In the genomic region with DNA sequence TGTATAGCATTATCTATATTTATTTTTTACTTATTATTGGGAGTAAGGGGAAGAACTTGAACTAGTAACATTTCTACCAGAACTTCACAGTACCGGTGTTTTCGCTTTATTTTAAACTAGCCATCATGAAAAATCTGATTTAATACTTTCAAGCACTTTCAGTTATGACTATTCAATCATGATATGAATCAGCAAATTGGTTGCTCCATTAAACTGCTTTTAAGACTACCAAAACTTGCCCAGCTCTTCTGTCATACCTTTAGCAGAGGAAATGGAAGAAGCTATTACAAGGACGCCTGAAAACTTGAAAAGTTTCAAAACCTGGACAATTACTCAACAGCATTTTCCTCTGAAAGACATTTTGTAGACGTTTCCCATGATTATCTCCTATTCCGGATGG, we compare ENCODE assay signal across 8 cellular contexts. TPM values are rescaled to one million over a fixed set of nuclear protein-coding genes. Genes with fewer than 3 reads are reported as not detected.
DNase-seq lines count a peak whose midpoint lies in the region; ATAC-seq and TF ChIP-seq lines count a peak whose summit lies in the region.

No MANE protein-coding gene starts in this region.

- no peak overlapping the region for H2AFZ ChIP-seq in Loucy (ENCODE audit: low read length)

- POLR2A ChIA-PET in CD8-positive, alpha-beta T cell (lab: Charles Lee), result no interaction called here

- H3K4me1 ChIP-seq in CD8-positive, alpha-beta T cell (ENCODE audit: insufficient read depth, low read length), result peaks cover 7% of the 10 kb centered on the region
- H3K4me1 ChIP-seq in Loucy (ENCODE audit: insufficient read depth, low read length, poor library complexity, severe bottlenecking), result peaks cover 41% of the 10 kb centered on the region
- H3K4me1 ChIP-seq in aorta (ENCODE audit: control insufficient read depth in 1 of 2, insufficient read depth in 2 of 2, low read length in 2 of 2), result no peaks in the 10 kb centered on the region

- H3K4me3 Mint-ChIP-seq in CD8-positive, alpha-beta T cell, result peak overlapping the region; percentile 82
- peak overlapping the region; percentile 71 for H3K4me3 Mint-ChIP-seq in dendritic cell treated with granulocyte-macrophage colony-stimulating factor and Interleukin-4, amounts not matched to agents 40 ng/mL and 50 ng/mL, for 4 days
- H3K4me3 Mint-ChIP-seq in osteocyte (ENCODE audit: unreplicated experiment), result peak overlapping the region; percentile 73

- no peaks in the 10 kb centered on the region for H3K27me3 ChIP-seq in CD8-positive, alpha-beta T cell (ENCODE audit: insufficient read depth, low read length)
- no peaks in the 10 kb centered on the region for H3K27me3 ChIP-seq in Loucy (ENCODE audit: insufficient read depth, low read length, poor library complexity, severe bottlenecking)
- no peaks in the 10 kb centered on the region for H3K27me3 ChIP-seq in aorta (ENCODE audit: control insufficient read depth in 1 of 2, insufficient read depth in 2 of 2, low read length in 1 of 2)

- H3K9me3 ChIP-seq in CD8-positive, alpha-beta T cell (ENCODE audit: low read length), result no peaks in the 10 kb centered on the region
- H3K9me3 ChIP-seq in Loucy (ENCODE audit: insufficient read depth, low read depth, low read length) (no peaks in the 10 kb centered on the region), aorta (ENCODE audit: control insufficient read depth, low read length) (no peaks in the 10 kb centered on the region)

- H3K27me3 Mint-ChIP-seq in CD8-positive, alpha-beta T cell (ENCODE audit: low read depth), result no peaks in the 10 kb centered on the region
- H3K27me3 Mint-ChIP-seq in dendritic cell treated with granulocyte-macrophage colony-stimulating factor and Interleukin-4, amounts not matched to agents 40 ng/mL and 50 ng/mL, for 4 days, result no peaks in the 10 kb centered on the region
- H3K27me3 Mint-ChIP-seq in osteocyte (ENCODE audit: unreplicated experiment), result no peaks in the 10 kb centered on the region

- H3K4me1 Mint-ChIP-seq in CD8-positive, alpha-beta T cell (ENCODE audit: low read depth), result peaks cover 15% of the 10 kb centered on the region
- H3K4me1 Mint-ChIP-seq in dendritic cell treated with granulocyte-macrophage colony-stimulating factor and Interleukin-4, amounts not matched to agents 40 ng/mL and 50 ng/mL, for 4 days (ENCODE audit: low read depth), result peaks cover 47% of the 10 kb centered on the region
- peaks cover 27% of the 10 kb centered on the region for H3K4me1 Mint-ChIP-seq in osteocyte (ENCODE audit: unreplicated experiment)

- H3K36me3 ChIP-seq in CD8-positive, alpha-beta T cell (ENCODE audit: insufficient read depth, low read length), result no peaks in the 10 kb centered on the region
- H3K36me3 ChIP-seq in Loucy (ENCODE audit: insufficient read depth, low read length), result no peaks in the 10 kb centered on the region
- H3K36me3 ChIP-seq in aorta (ENCODE audit: control insufficient read depth in 1 of 2, insufficient read depth in 2 of 2, low read length in 1 of 2), result no peaks in the 10 kb centered on the region

- no peaks in the 10 kb centered on the region for H3K9me3 Mint-ChIP-seq in CD8-positive, alpha-beta T cell
- no peaks in the 10 kb centered on the region for H3K9me3 Mint-ChIP-seq in dendritic cell treated with granulocyte-macrophage colony-stimulating factor and Interleukin-4, amounts not matched to agents 40 ng/mL and 50 ng/mL, for 4 days
- no peaks in the 10 kb centered on the region for H3K9me3 Mint-ChIP-seq in osteocyte (ENCODE audit: unreplicated experiment)

- 64 to 70% methylated on average over 5 of the region's 5 CpGs for WGBS in aorta, 2 donors

- no peaks in the 10 kb centered on the region for H3K9me2 ChIP-seq in Loucy (replicated peaks; ENCODE audit: low read depth, low read length)

- H3K4me3 ChIP-seq in CD8-positive, alpha-beta T cell (ENCODE audit: low read depth, low read length), result peak overlapping the region; percentile 38
- H3K4me3 ChIP-seq in Loucy (ENCODE audit: low read length, poor library complexity, severe bottlenecking) (peak overlapping the region; percentile 63), aorta (ENCODE audit: low read length in 2 of 2) (peak overlapping the region in 1 of 2 donors; percentile 87)

- no peak for DNase-seq in CD8-positive, alpha-beta T cell
- DNase-seq in osteocyte (ENCODE audit: extremely low spot score, unreplicated experiment) (no peak), mucosa of gallbladder (ENCODE audit: low spot score) (no peak), aorta (no peak), caudate nucleus (lab: John Stamatoyannopoulos, UW) (no peak)

- H3K27ac ChIP-seq in CD8-positive, alpha-beta T cell (ENCODE audit: low read depth, low read length), result no peak overlapping the region
- H3K27ac ChIP-seq in aorta (ENCODE audit: low read depth in 1 of 2, low read length in 2 of 2) (no peak overlapping the region), caudate nucleus (ENCODE audit: low read depth, low read length) (no peak overlapping the region)

- peak overlapping the region; percentile 60 for H3K27ac Mint-ChIP-seq in CD8-positive, alpha-beta T cell
- peak overlapping the region; percentile 74 for H3K27ac Mint-ChIP-seq in dendritic cell treated with granulocyte-macrophage colony-stimulating factor and Interleukin-4, amounts not matched to agents 40 ng/mL and 50 ng/mL, for 4 days
- peak overlapping the region; percentile 46 for H3K27ac Mint-ChIP-seq in osteocyte (ENCODE audit: unreplicated experiment)

- peaks cover 18% of the 10 kb centered on the region for H3F3A ChIP-seq in Loucy (ENCODE audit: low read depth)

- no peaks in the 10 kb centered on the region for H3K36me3 Mint-ChIP-seq in CD8-positive, alpha-beta T cell
- H3K36me3 Mint-ChIP-seq in dendritic cell treated with granulocyte-macrophage colony-stimulating factor and Interleukin-4, amounts not matched to agents 40 ng/mL and 50 ng/mL, for 4 days (ENCODE audit: low read depth), result no peaks in the 10 kb centered on the region
- H3K36me3 Mint-ChIP-seq in osteocyte (ENCODE audit: unreplicated experiment), result no peaks in the 10 kb centered on the region

- CTCF ChIA-PET in CD8-positive, alpha-beta T cell (lab: Charles Lee), result no interaction called here

- intact Hi-C loops in CD8-positive, alpha-beta T cell (cut with DNase I, micrococcal nuclease), result loop anchor here in 1 of 2 experiments (2.0 kb wide), 2 partner anchors 516 to 1314 kb away; partner anchors contain the start of genes HIBADH and SKAP2
- intact Hi-C loops in dendritic cell treated with granulocyte-macrophage colony-stimulating factor and Interleukin-4, amounts not matched to agents 40 ng/mL and 50 ng/mL, for 4 days (cut with micrococcal nuclease), result loop anchor here (2.0 to 5.0 kb wide), 2 partner anchors 24 to 36 kb away; no protein-coding TSS in a partner anchor
- intact Hi-C loops in aorta (cut with DNase I), result loop anchor here in 1 of 2 donors (5.0 kb wide), 1 partner anchor 71 kb away; no protein-coding TSS in a partner anchor

- TF ChIP-seq CTCF in CD8-positive, alpha-beta T cell (IDR thresholded peaks at IDR 0.05), result no peak
- TF ChIP-seq CTCF in Loucy (conservative IDR thresholded peaks at IDR 0.05; ENCODE audit: low read length) (no peak), osteocyte (IDR thresholded peaks at IDR 0.05) (no peak)

- no peak overlapping the region for H3K9ac ChIP-seq in Loucy (ENCODE audit: low read depth, low read length, poor library complexity, severe bottlenecking)

- peak overlapping the region; percentile 73 for H3K4me2 ChIP-seq in Loucy (ENCODE audit: low read depth, low read length, poor library complexity, severe bottlenecking)

- no peak for ATAC-seq in CD8-positive, alpha-beta T cell
- ATAC-seq in aorta (ENCODE audit: low FRiP score), result no peak
- no peak for ATAC-seq in GM19395 (IDR thresholded peaks at IDR 0.05; ENCODE audit: unreplicated experiment)

- peaks cover 7% of the 10 kb centered on the region for H4K20me1 ChIP-seq in Loucy (ENCODE audit: insufficient read depth, low read length, poor library complexity, severe bottlenecking)

- peaks cover 29% of the 10 kb centered on the region; the same call in 1 of the 2 replicates for H3K79me2 ChIP-seq in Loucy (ENCODE audit: insufficient read depth, low read length)

RNA-seq across cellular contexts. Expression of gene JAZF1, which starts 2.1 kb away (rescaled TPM):
- 1 to 10 TPM; 6.0 to 6.1 TPM for total RNA-seq in CD8-positive, alpha-beta T cell
- 17.2 and 19.8 TPM in 2 replicates for total RNA-seq in osteocyte
- 28.1 TPM for total RNA-seq in mucosa of gallbladder
- total RNA-seq in aorta, result 10 to 100 TPM; 23.8 to 38.8 TPM
- polyA plus RNA-seq in aorta, result 10 to 100 TPM; 13.5 to 18.8 TPM
